ENCODE assay signal across 23 cellular contexts in genomic region chr1:241747992-241748391, GRCh38.
"Had no signal": no experiment of that assay in that cellular context is flagged by ENCODE, and none has a peak within 500 bp of the region (broad histone marks: within the 10 kb centered on the region; RNA-seq: fewer than 3 reads in every experiment).

No MANE protein-coding gene starts in this region.

- H2AFZ ChIP-seq: parathyroid adenoma had no signal

- H3K27me3 ChIP-seq: cardiac muscle cell, right lobe of liver had no signal

- DNase-seq: activated CD4-positive, alpha-beta memory T cell treated with anti-CD3 and anti-CD28 coated beads for 36 hours; activated CD4-positive, alpha-beta T cell treated with anti-CD3 and anti-CD28 coated beads for 48 hours; activated CD4-positive, CD25-positive, alpha-beta regulatory T cell; activated effector memory CD4-positive, alpha-beta T cell treated with Interleukin-2 at 50 U/mL for 16 hours; activated naive CD4-positive, alpha-beta T cell treated with anti-CD3 and anti-CD28 coated beads for 36 hours; activated naive CD8-positive, alpha-beta T cell treated with anti-CD3 and anti-CD28 coated beads, Interleukin-2, amount 10 ng/mL, durations not matched to agents 7 days and 5 days; activated T-cell treated with anti-CD3 and anti-CD28 coated beads, Interleukin-2, amount 50 U/mL, for 72 hours; amniotic stem cell; cortex of kidney; heart left ventricle; immature natural killer cell; left lung; naive thymus-derived CD8-positive, alpha-beta T cell; nucleus accumbens; right lobe of liver; small intestine; stimulated activated CD4-positive, alpha-beta T cell treated with anti-CD3 and anti-CD28 coated beads, Interleukin-4, amount 100 ng/mL, for 1 hour; stimulated activated naive CD4-positive, alpha-beta T cell treated with Interleukin-2 at 50 U/mL for 16 hours; T1000 had no signal

- ATAC-seq: activated T-cell treated with anti-CD3 and anti-CD28 coated beads, Interleukin-2, amount 50 U/mL, for 72 hours; heart left ventricle; left lung; naive thymus-derived CD8-positive, alpha-beta T cell had no signal

- H3K27ac ChIP-seq: cardiac muscle cell, heart left ventricle, left lung, parathyroid adenoma, right lobe of liver had no signal

- H3K4me1 ChIP-seq: heart left ventricle, left lung, parathyroid adenoma, right lobe of liver had no signal

- H3K79me2 ChIP-seq: parathyroid adenoma had no signal

- H3K36me3 ChIP-seq: cardiac muscle cell, heart left ventricle, left lung, right lobe of liver, thoracic aorta had no signal

- H3K9ac ChIP-seq: parathyroid adenoma had no signal

- H3K9me3 ChIP-seq: heart left ventricle, left lung, right lobe of liver, thoracic aorta had no signal

- H3K4me3 ChIP-seq: cardiac muscle cell, left lung, lung, right lobe of liver had no signal
